In the genomic region with DNA sequence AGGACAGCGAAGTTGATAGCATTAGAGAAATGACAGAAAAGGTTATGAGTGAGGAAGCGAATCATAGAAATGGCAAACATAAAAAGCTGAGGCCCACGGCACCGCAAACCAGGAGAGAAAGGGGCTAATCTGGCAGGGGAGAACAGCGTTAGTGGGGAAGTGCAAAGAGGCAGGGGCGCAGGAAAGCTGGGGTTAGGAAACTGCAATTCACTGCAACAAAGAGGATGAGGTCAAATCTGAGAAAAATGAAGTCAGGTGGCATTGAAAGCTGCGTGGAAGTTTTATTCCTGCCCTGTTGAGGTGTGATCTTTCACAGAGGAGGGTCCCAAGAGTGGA, we compare ENCODE assay signal across 8 cellular contexts. TPM values are rescaled to one million over a fixed set of nuclear protein-coding genes. Genes with fewer than 3 reads are reported as not detected.
DNase-seq lines count a peak whose midpoint lies in the region; TF ChIP-seq lines count a peak whose summit lies in the region.

No MANE protein-coding gene starts in this region.

- H3K9me3 Mint-ChIP-seq in activated CD4-positive, alpha-beta T cell treated with anti-CD3 and anti-CD28 coated beads, Interleukin-2, amount 10 ng/mL, durations not matched to agents 7 days and 5 days: no peaks in the 10 kb centered on the region

- H3K9me3 ChIP-seq in muscle layer of duodenum (ENCODE audit: control insufficient read depth in 1 of 2, low read length in 2 of 2): no peaks in the 10 kb centered on the region

- POLR2A ChIA-PET in activated CD4-positive, alpha-beta T cell treated with anti-CD3 and anti-CD28 coated beads, Interleukin-2, amount 10 ng/mL, durations not matched to agents 7 days and 5 days (lab: Charles Lee): no interaction called here

- intact Hi-C loops in dorsolateral prefrontal cortex (cut with DNase I): loop anchor here (5.0 to 10.0 kb wide), 3 partner anchors 87 to 690 kb away; partner anchors contain the start of gene NBEAL1 (in 1 of the 2)

- DNase-seq in activated CD4-positive, alpha-beta T cell treated with anti-CD3 and anti-CD28 coated beads, Interleukin-2, amount 10 ng/mL, durations not matched to agents 7 days and 5 days: no peak
- DNase-seq in activated CD4-positive, alpha-beta T cell treated with anti-CD3 and anti-CD28 coated beads for 4 hours: no peak
- DNase-seq in NCI-H82 treated with DMSO at 0.1 percent for 48 hours (lab: John Stamatoyannopoulos, UW; ENCODE audit: unreplicated experiment): peak; percentile 35
- peak in 1 of 10 donors; percentile 6 for DNase-seq in dorsolateral prefrontal cortex
- DNase-seq in mesenteric fat pad (ENCODE audit: low spot score): no peak
- DNase-seq in pons (ENCODE audit: low spot score): no peak
- DNase-seq in EL: no peak

- peaks cover 0 to 20% of the 10 kb centered on the region in 2 donors for H3K4me1 ChIP-seq in muscle layer of duodenum (ENCODE audit: control insufficient read depth in 1 of 2, insufficient read depth in 2 of 2, low read length in 2 of 2)

- peak overlapping the region; percentile 77 for H3K27ac Mint-ChIP-seq in activated CD4-positive, alpha-beta T cell treated with anti-CD3 and anti-CD28 coated beads, Interleukin-2, amount 10 ng/mL, durations not matched to agents 7 days and 5 days

- CTCF ChIA-PET in activated CD4-positive, alpha-beta T cell treated with anti-CD3 and anti-CD28 coated beads, Interleukin-2, amount 10 ng/mL, durations not matched to agents 7 days and 5 days (lab: Charles Lee): interaction anchor here (1.1 to 1.7 kb wide), 3 partner anchors 10 to 17 kb away, joined by 3 to 4 read pairs (median 4); no protein-coding TSS in a partner anchor

- no peaks in the 10 kb centered on the region for H3K36me3 ChIP-seq in muscle layer of duodenum (ENCODE audit: control insufficient read depth in 1 of 2, insufficient read depth in 2 of 2, low read length in 2 of 2)

- peak overlapping the region; percentile 76 for H3K4me3 Mint-ChIP-seq in activated CD4-positive, alpha-beta T cell treated with anti-CD3 and anti-CD28 coated beads, Interleukin-2, amount 10 ng/mL, durations not matched to agents 7 days and 5 days

- peaks cover 6% of the 10 kb centered on the region for H3K27me3 Mint-ChIP-seq in activated CD4-positive, alpha-beta T cell treated with anti-CD3 and anti-CD28 coated beads, Interleukin-2, amount 10 ng/mL, durations not matched to agents 7 days and 5 days

- H3K36me3 Mint-ChIP-seq in activated CD4-positive, alpha-beta T cell treated with anti-CD3 and anti-CD28 coated beads, Interleukin-2, amount 10 ng/mL, durations not matched to agents 7 days and 5 days (ENCODE audit: low read depth): no peaks in the 10 kb centered on the region

- H3K4me3 ChIP-seq in dorsolateral prefrontal cortex (peak overlapping the region; percentile 60 to 99 (median 93)), muscle layer of duodenum (ENCODE audit: low read depth in 1 of 2, low read length in 2 of 2) (peak overlapping the region; percentile 76 to 99)

- TF ChIP-seq CTCF in dorsolateral prefrontal cortex (IDR thresholded peaks at IDR 0.05 in 54 of 56, conservative IDR thresholded peaks at IDR 0.05 in 2 of 56; ENCODE audit: low read depth in 1 of 56, partially characterized antibody in 56 of 56): no peak

- H3K27ac ChIP-seq in dorsolateral prefrontal cortex (peak overlapping the region; percentile 54 to 98 (median 94)), muscle layer of duodenum (ENCODE audit: low read length) (peak overlapping the region; percentile 47)

- peaks cover 24% of the 10 kb centered on the region for H3K4me1 Mint-ChIP-seq in activated CD4-positive, alpha-beta T cell treated with anti-CD3 and anti-CD28 coated beads, Interleukin-2, amount 10 ng/mL, durations not matched to agents 7 days and 5 days

- H3K27me3 ChIP-seq in dorsolateral prefrontal cortex (no peaks in the 10 kb centered on the region), muscle layer of duodenum (ENCODE audit: low read depth, low read length) (no peaks in the 10 kb centered on the region)

RNA-seq across cellular contexts. Expression of gene ABI2, which starts 0.6 kb away (rescaled TPM):
- total RNA-seq in activated CD4-positive, alpha-beta T cell treated with anti-CD3 and anti-CD28 coated beads, Interleukin-2, amount 10 ng/mL, durations not matched to agents 7 days and 5 days: 10 to 100 TPM; 19.1 to 24.2 TPM
- total RNA-seq in dorsolateral prefrontal cortex (100 to 1,000 TPM; 128 to 305 (median 224) TPM), mesenteric fat pad (32.1 TPM)
